Comparison of ENCODE assay signal across 9 cellular contexts in genomic region chr3:67389176-67389575, GRCh38.
DNase-seq lines count a peak whose midpoint lies in the region; ATAC-seq and TF ChIP-seq lines count a peak whose summit lies in the region.
"Had no signal": no experiment of that assay in that cellular context is flagged by ENCODE, and none has a peak within 500 bp of the region (broad histone marks: within the 10 kb centered on the region; RNA-seq: fewer than 3 reads in every experiment).

No MANE protein-coding gene starts in this region.

- H3K27ac ChIP-seq in breast epithelium, result no peak overlapping the region
- H3K27ac ChIP-seq: heart left ventricle had no signal

- peaks cover 0 to 17% (median 5%) of the 10 kb centered on the region in 7 donors for H3K9me3 Mint-ChIP-seq in CD14-positive monocyte
- H3K9me3 Mint-ChIP-seq in HFFc6, result no peaks in the 10 kb centered on the region

- H3K4me1 ChIP-seq in breast epithelium, result no peaks in the 10 kb centered on the region

- H3K4me3 Mint-ChIP-seq in CD14-positive monocyte (no peak overlapping the region), HFFc6 (no peak overlapping the region)

- H3K4me3 ChIP-seq in breast epithelium, result no peak overlapping the region
- H3K4me3 ChIP-seq: heart left ventricle had no signal

- no peaks in the 10 kb centered on the region for H3K36me3 ChIP-seq in breast epithelium

- no peaks in the 10 kb centered on the region for H3K9me3 ChIP-seq in breast epithelium
- H3K9me3 ChIP-seq: heart left ventricle had no signal

- H3K27me3 Mint-ChIP-seq in CD14-positive monocyte (ENCODE audit: low read depth in 3 of 3), result peaks cover 0 to 9% (median 0%) of the 10 kb centered on the region in 3 donors
- H3K27me3 Mint-ChIP-seq in HFFc6 (ENCODE audit: insufficient read depth), result no peaks in the 10 kb centered on the region; the same call in 1 of the 2 replicates

- TF ChIP-seq CTCF in CD14-positive monocyte (IDR thresholded peaks at IDR 0.05) (no peak), breast epithelium (IDR thresholded peaks at IDR 0.05) (no peak), HFFc6 (IDR thresholded peaks at IDR 0.05) (no peak)

- H3K27ac Mint-ChIP-seq in CD14-positive monocyte (no peak overlapping the region), HFFc6 (no peak overlapping the region)

- H3K36me3 Mint-ChIP-seq in CD14-positive monocyte (peaks cover 22 to 47% of the 10 kb centered on the region in 2 donors), HFFc6 (ENCODE audit: low read depth) (peaks cover 14% of the 10 kb centered on the region)

- intact Hi-C loops in CD14-positive monocyte (cut with micrococcal nuclease), result loop anchor here in 1 of 2 donors (10.0 kb wide), 2 partner anchors 406 to 1486 kb away; no protein-coding TSS in a partner anchor
- intact Hi-C loops in breast epithelium (cut with DNase I; ENCODE audit: low total_unique reads), result no loop called here

- H3K4me1 Mint-ChIP-seq in CD14-positive monocyte (peaks cover 5% of the 10 kb centered on the region), HFFc6 (ENCODE audit: low read depth) (0 out of 2 replicates have a peak, but pooled peaks cover 4% of the 10 kb centered on the region)

- DNase-seq in myocyte (ENCODE audit: low read depth) (peak; percentile 24), CD14-positive monocyte (ENCODE audit: low spot score) (no peak), breast epithelium (ENCODE audit: low spot score in 2 of 2) (no peak), ecto neural progenitor cell (ENCODE audit: low spot score) (no peak), HFFc6 (no peak)
- DNase-seq: heart left ventricle had no signal

- ATAC-seq in GM18873 (IDR thresholded peaks at IDR 0.05; ENCODE audit: low FRiP score, unreplicated experiment), result peak; percentile 89
- ATAC-seq in GM21723 (IDR thresholded peaks at IDR 0.05; ENCODE audit: unreplicated experiment), result peak; percentile 84
- ATAC-seq in HG03439 (IDR thresholded peaks at IDR 0.05; ENCODE audit: unreplicated experiment), result peak; percentile 74
- ATAC-seq: heart left ventricle had no signal

- no peak for TF ChIP-seq POLR2A in breast epithelium (IDR thresholded peaks at IDR 0.05)

- no peaks in the 10 kb centered on the region for H3K27me3 ChIP-seq in breast epithelium
- H3K27me3 ChIP-seq: heart left ventricle had no signal
